Comparison of ENCODE assay signal across 24 cellular contexts in the genomic region with DNA sequence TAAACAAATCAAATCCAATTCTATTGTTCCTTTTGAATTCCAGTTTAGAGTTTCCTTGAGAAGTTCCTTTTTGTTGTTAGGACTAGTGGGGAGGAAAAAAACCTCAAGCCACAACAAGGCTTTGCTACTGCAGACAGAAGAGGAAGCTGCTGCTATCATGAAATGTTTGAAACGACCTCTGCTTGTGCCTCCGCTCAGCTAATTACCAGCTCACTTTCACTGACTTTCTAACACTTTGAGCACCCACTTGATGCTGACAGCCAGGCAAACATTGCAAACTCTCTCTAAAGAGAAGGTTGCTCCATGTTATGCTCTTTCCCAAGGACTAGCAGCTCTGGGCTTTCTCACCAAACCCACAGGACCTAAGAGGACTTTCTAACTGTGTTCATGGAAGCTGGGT.
DNase-seq lines count a peak whose midpoint lies in the region; ATAC-seq and TF ChIP-seq lines count a peak whose summit lies in the region.
"Had no signal": no experiment of that assay in that cellular context is flagged by ENCODE, and none has a peak within 500 bp of the region (broad histone marks: within the 10 kb centered on the region; RNA-seq: fewer than 3 reads in every experiment).

No MANE protein-coding gene starts in this region.

- peaks cover 4% of the 10 kb centered on the region for H3K9me3 Mint-ChIP-seq in activated naive CD8-positive, alpha-beta T cell treated with anti-CD3 and anti-CD28 coated beads, Interleukin-2, amount 50 U/mL, for 24 hours
- H3K9me3 Mint-ChIP-seq: activated CD4-positive, alpha-beta T cell treated with anti-CD3 and anti-CD28 coated beads, Interleukin-2, amount 10 ng/mL, durations not matched to agents 24 days and 14 days; stimulated activated memory B cell treated with anti-CD40 and anti-IgM and Interleukin-4, amounts not matched to agents 10 μg/mL and 1 μg/mL and 100 μg/mL, for 72 hours; T-helper 2 cell treated with Interferon-gamma antibody and Interleukin-4, amounts not matched to agents 5 μg/mL and 100 μg/mL, for 36 hours had no signal

- H3K27ac Mint-ChIP-seq in activated naive CD8-positive, alpha-beta T cell treated with anti-CD3 and anti-CD28 coated beads, Interleukin-2, amount 50 U/mL, for 24 hours: no peak overlapping the region
- H3K27ac Mint-ChIP-seq: activated CD4-positive, alpha-beta T cell treated with anti-CD3 and anti-CD28 coated beads, Interleukin-2, amount 10 ng/mL, durations not matched to agents 24 days and 14 days; activated naive CD4-positive, alpha-beta T cell treated with anti-CD3 and anti-CD28 coated beads, Interleukin-2, amount 50 U/mL, for 72 hours; brain; stimulated activated memory B cell treated with anti-CD40 and anti-IgM and Interleukin-4, amounts not matched to agents 10 μg/mL and 1 μg/mL and 100 μg/mL, for 72 hours; T-helper 2 cell treated with Interferon-gamma antibody and Interleukin-4, amounts not matched to agents 5 μg/mL and 100 μg/mL, for 36 hours had no signal

- no peak for ATAC-seq in activated naive CD8-positive, alpha-beta T cell treated with anti-CD3 and anti-CD28 coated beads, Interleukin-2, amount 50 U/mL, for 24 hours
- ATAC-seq: stimulated activated memory B cell treated with anti-CD40 and anti-IgM and Interleukin-4, amounts not matched to agents 10 μg/mL and 1 μg/mL and 100 μg/mL, for 72 hours had no signal

- DNase-seq in NCI-H1417 (lab: John Stamatoyannopoulos, UW) (peak in 2 of 3 experiments; percentile 18 to 69), NCI-H1417 treated with DMSO at 0.1 percent for 48 hours (lab: John Stamatoyannopoulos, UW) (no peak), HL-60 (ENCODE audit: low read depth in 1 of 2, low spot score in 1 of 2) (peak; percentile 0 to 47), NCI-H510A treated with DMSO at 0.1 percent for 48 hours (lab: John Stamatoyannopoulos, UW) (peak; percentile 78), NCI-H82 treated with DMSO at 0.1 percent for 48 hours (lab: John Stamatoyannopoulos, UW; ENCODE audit: unreplicated experiment) (no peak)
- DNase-seq in activated naive CD8-positive, alpha-beta T cell treated with anti-CD3 and anti-CD28 coated beads, Interleukin-2, amount 50 U/mL, for 24 hours: no peak
- no peak for DNase-seq in activated T-cell treated with anti-CD3 and anti-CD28 coated beads, Interleukin-2, amount 50 U/mL, for 1 hour
- no peak for DNase-seq in stimulated activated CD8-positive, alpha-beta memory T cell treated with anti-CD3 and anti-CD28 coated beads, Interleukin-4, amount 100 ng/mL, for 48 hours
- DNase-seq: 8988T; activated CD4-positive, alpha-beta T cell treated with anti-CD3 and anti-CD28 coated beads, Interleukin-2, amount 10 ng/mL, durations not matched to agents 24 days and 14 days; activated CD8-positive, alpha-beta memory T cell treated with anti-CD3 and anti-CD28 coated beads, Interleukin-2, amount 50 U/mL, for 48 hours; C1 segment of cervical spinal cord; cortex of kidney; foreskin fibroblast; Karpas-422; kidney glomerular epithelial cell; NCI-H187; NCI-H526 treated with DMSO at 0.1 percent for 48 hours; stimulated activated CD4-positive, alpha-beta T cell treated with anti-CD3 and anti-CD28 coated beads, Interleukin-12 subunit alpha, Interleukin-12 subunit beta, amount 100 ng/mL, for 4 hours; transverse colon had no signal

- TF ChIP-seq CTCF in HL-60 (IDR thresholded peaks at IDR 0.05; ENCODE audit: insufficient read depth, low read length): no peak

- peaks cover 2% of the 10 kb centered on the region for H3K27me3 ChIP-seq in HL-60 (ENCODE audit: insufficient read depth, poor library complexity, severe bottlenecking)
- H3K27me3 ChIP-seq: transverse colon had no signal

- H3K27ac ChIP-seq in HL-60 (replicated peaks): no peak overlapping the region
- H3K27ac ChIP-seq: transverse colon had no signal

- H3K4me3 ChIP-seq in HL-60 (replicated peaks; ENCODE audit: insufficient read depth, low read length): no peak overlapping the region
- H3K4me3 ChIP-seq: transverse colon had no signal

- H3K27me3 Mint-ChIP-seq in activated naive CD8-positive, alpha-beta T cell treated with anti-CD3 and anti-CD28 coated beads, Interleukin-2, amount 50 U/mL, for 24 hours: peaks cover 3% of the 10 kb centered on the region

- peak overlapping the region; percentile 4 for H3K4me3 Mint-ChIP-seq in activated naive CD8-positive, alpha-beta T cell treated with anti-CD3 and anti-CD28 coated beads, Interleukin-2, amount 50 U/mL, for 24 hours
- H3K4me3 Mint-ChIP-seq: activated CD4-positive, alpha-beta T cell treated with anti-CD3 and anti-CD28 coated beads, Interleukin-2, amount 10 ng/mL, durations not matched to agents 24 days and 14 days; brain; stimulated activated memory B cell treated with anti-CD40 and anti-IgM and Interleukin-4, amounts not matched to agents 10 μg/mL and 1 μg/mL and 100 μg/mL, for 72 hours; T-helper 2 cell treated with Interferon-gamma antibody and Interleukin-4, amounts not matched to agents 5 μg/mL and 100 μg/mL, for 36 hours had no signal

- H3K36me3 Mint-ChIP-seq in activated naive CD8-positive, alpha-beta T cell treated with anti-CD3 and anti-CD28 coated beads, Interleukin-2, amount 50 U/mL, for 24 hours (ENCODE audit: low read depth): no peaks in the 10 kb centered on the region
- H3K36me3 Mint-ChIP-seq: activated naive CD4-positive, alpha-beta T cell treated with anti-CD3 and anti-CD28 coated beads, Interleukin-2, amount 50 U/mL, for 72 hours; brain; stimulated activated memory B cell treated with anti-CD40 and anti-IgM and Interleukin-4, amounts not matched to agents 10 μg/mL and 1 μg/mL and 100 μg/mL, for 72 hours had no signal

- H3K4me1 Mint-ChIP-seq in activated naive CD8-positive, alpha-beta T cell treated with anti-CD3 and anti-CD28 coated beads, Interleukin-2, amount 50 U/mL, for 24 hours: peaks cover 6% of the 10 kb centered on the region
- H3K4me1 Mint-ChIP-seq: stimulated activated memory B cell treated with anti-CD40 and anti-IgM and Interleukin-4, amounts not matched to agents 10 μg/mL and 1 μg/mL and 100 μg/mL, for 72 hours had no signal

Comparison
In these comparisons a context has a peak if more than half of its experiments do, and no peak if none do; other contexts are left out.
1. DNase-seq: peak in NCI-H1417 (2 of 3), HL-60 (2 of 2) and NCI-H510A treated with DMSO at 0.1 percent for 48 hours (single experiment); none in NCI-H1417 treated with DMSO at 0.1 percent for 48 hours (single experiment), activated naive CD8-positive, alpha-beta T cell treated with anti-CD3 and anti-CD28 coated beads, Interleukin-2, amount 50 U/mL, for 24 hours (single experiment), activated T-cell treated with anti-CD3 and anti-CD28 coated beads, Interleukin-2, amount 50 U/mL, for 1 hour (single experiment), NCI-H82 treated with DMSO at 0.1 percent for 48 hours (single experiment) and stimulated activated CD8-positive, alpha-beta memory T cell treated with anti-CD3 and anti-CD28 coated beads, Interleukin-4, amount 100 ng/mL, for 48 hours (single experiment).